10 cellular contexts compared by ENCODE assay signal in the genomic region with DNA sequence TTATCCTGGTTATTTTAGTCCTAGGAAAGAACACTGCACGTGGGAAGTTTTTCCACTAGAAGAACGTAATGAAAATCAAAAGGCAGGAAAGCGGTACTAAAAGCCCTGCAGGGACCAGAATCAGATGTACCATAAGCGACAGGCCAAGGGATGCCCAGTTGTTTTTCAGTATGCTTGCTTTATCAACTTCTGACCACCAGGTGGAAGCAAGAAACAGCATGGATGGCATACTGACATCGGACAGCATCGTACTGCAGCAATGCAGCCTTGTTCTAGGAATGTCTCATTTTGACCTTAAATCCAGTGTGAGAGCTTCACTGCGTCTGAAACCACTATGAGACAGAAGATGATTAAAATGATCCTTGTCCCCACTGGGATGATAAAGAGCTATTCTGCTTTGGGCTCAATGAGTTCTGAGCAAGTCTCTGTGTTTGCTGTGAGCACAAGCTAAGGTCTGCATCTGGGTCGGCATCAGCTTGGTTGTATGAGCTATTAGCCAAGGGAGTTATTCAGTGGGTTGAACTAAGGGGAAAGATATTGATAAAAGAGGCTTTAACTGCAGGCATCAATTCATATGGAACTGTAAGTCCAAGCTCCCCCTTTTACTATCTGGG. TPM values are rescaled to one million over a fixed set of nuclear protein-coding genes. Genes with fewer than 3 reads are reported as not detected.
DNase-seq lines count a peak whose midpoint lies in the region; ATAC-seq and TF ChIP-seq lines count a peak whose summit lies in the region.
"Had no signal": no experiment of that assay in that cellular context is flagged by ENCODE, and none has a peak within 500 bp of the region (broad histone marks: within the 10 kb centered on the region; RNA-seq: fewer than 3 reads in every experiment).

No MANE protein-coding gene starts in this region.

- peaks cover 16 to 44% of the 10 kb centered on the region in 2 experiments for H3K79me1 ChIP-seq in IMR-90 (ENCODE audit: low read depth in 1 of 2, low read length in 2 of 2)

- H3K9me3 Mint-ChIP-seq in activated naive CD4-positive, alpha-beta T cell treated with anti-CD3 and anti-CD28 coated beads, Interleukin-2, amount 50 U/mL, for 72 hours: no peaks in the 10 kb centered on the region
- H3K9me3 Mint-ChIP-seq: stimulated activated naive CD8-positive, alpha-beta T cell treated with anti-CD3 and anti-CD28 coated beads, Interleukin-15, Interleukin-2, amounts not matched to agents 100 ng/mL and 50 ng/mL, for 24 hours had no signal

- in situ Hi-C loops in Caki2 (cut with HindIII; ENCODE audit: low pct_unique_long_range_greater_than_20kb, low sequenced_read_pairs) (no loop called here), IMR-90 (cut with MboI; ENCODE audit: low sequenced_read_pairs) (no loop called here)

- TF ChIP-seq POLR2A in IMR-90 (IDR thresholded peaks at IDR 0.05; ENCODE audit: low read depth, low read length): 0 out of 2 replicates have a peak, but pooled peaks have one; percentile 43

- no peak overlapping the region for H3K27ac Mint-ChIP-seq in activated naive CD4-positive, alpha-beta T cell treated with anti-CD3 and anti-CD28 coated beads, Interleukin-2, amount 50 U/mL, for 72 hours
- H3K27ac Mint-ChIP-seq: stimulated activated naive CD8-positive, alpha-beta T cell treated with anti-CD3 and anti-CD28 coated beads, Interleukin-15, Interleukin-2, amounts not matched to agents 100 ng/mL and 50 ng/mL, for 24 hours had no signal

- peak; percentile 98 for TF ChIP-seq RAD21 in IMR-90 (IDR thresholded peaks at IDR 0.05; ENCODE audit: low read length)

- no peaks in the 10 kb centered on the region for H3K9me3 ChIP-seq in IMR-90 (ENCODE audit: control insufficient read depth, insufficient read depth, low read length)
- no peaks in the 10 kb centered on the region for H3K9me3 ChIP-seq in OCI-LY7 (ENCODE audit: low read length)
- no peaks in the 10 kb centered on the region for H3K9me3 ChIP-seq in parathyroid adenoma (ENCODE audit: control insufficient read depth, low read length)

- H3K9ac ChIP-seq in IMR-90 (ENCODE audit: low read depth, low read length) (peak overlapping the region; percentile 40), parathyroid adenoma (no peak overlapping the region)

- intact Hi-C loops in IMR-90 (cut with micrococcal nuclease) (loop anchor here (1.0 to 5.0 kb wide), 5 partner anchors 48 to 407 kb away; a partner anchor contains a TSS), OCI-LY7 (cut with micrococcal nuclease; ENCODE audit: unreplicated experiment) (loop anchor here (1.0 to 2.0 kb wide), 3 partner anchors 196 to 318 kb away; no protein-coding TSS in a partner anchor), head of caudate nucleus (cut with DNase I) (loop anchor here (2.0 kb wide), 1 partner anchor 318 kb away; no protein-coding TSS in a partner anchor)

- H3K79me2 ChIP-seq in OCI-LY7 (ENCODE audit: insufficient read depth, low read depth, low read length) (no peaks in the 10 kb centered on the region), parathyroid adenoma (no peaks in the 10 kb centered on the region)

- CTCF ChIA-PET in IMR-90 (lab: Yijun Ruan, JAX): interaction anchor here (0.8 to 2.5 kb wide), 16 partner anchors 10 to 318 kb away, joined by 3 to 11 read pairs (median 4); a partner anchor contains a TSS
- CTCF ChIA-PET in OCI-LY7 (lab: Charles Lee; ENCODE audit: unreplicated experiment): interaction anchor here (1.1 kb wide), 1 partner anchor 237 kb away, joined by 3 read pairs; no protein-coding TSS in a partner anchor

- peak overlapping the region; percentile 2 for H2AFZ ChIP-seq in IMR-90 (replicated peaks; ENCODE audit: low read length, poor library complexity)
- H2AFZ ChIP-seq in OCI-LY7 (ENCODE audit: low read length): no peak overlapping the region
- no peak overlapping the region for H2AFZ ChIP-seq in parathyroid adenoma

- peak overlapping the region; percentile 71 for H4K91ac ChIP-seq in IMR-90 (ENCODE audit: insufficient read depth, low read depth, low read length)

- peak overlapping the region; percentile 72 for H2AK5ac ChIP-seq in IMR-90 (ENCODE audit: low read depth, low read length)

- peak overlapping the region; percentile 91 for H2BK5ac ChIP-seq in IMR-90 (ENCODE audit: low read depth, low read length, poor library complexity, severe bottlenecking)

- ATAC-seq in GM19351 (IDR thresholded peaks at IDR 0.05; ENCODE audit: unreplicated experiment): peak; percentile 77
- peak; percentile 83 for ATAC-seq in IMR-90 (ENCODE audit: low read depth)
- ATAC-seq in activated naive CD4-positive, alpha-beta T cell treated with anti-CD3 and anti-CD28 coated beads, Interleukin-2, amount 50 U/mL, for 72 hours: peak; percentile 73 to 78
- no peak for ATAC-seq in HG03439 (IDR thresholded peaks at IDR 0.05; ENCODE audit: unreplicated experiment)

- peak overlapping the region; percentile 68; the same call in 1 of the 2 replicates for H3K27ac ChIP-seq in IMR-90 (ENCODE audit: insufficient read depth, low read length)
- no peak overlapping the region for H3K27ac ChIP-seq in OCI-LY7 (ENCODE audit: low read depth, low read length, poor library complexity, severe bottlenecking)
- H3K27ac ChIP-seq in parathyroid adenoma: no peak overlapping the region

- 9% methylated on average over 5 of the region's 8 CpGs; no CpG with 5 or more reads in 1 of the 2 experiments for WGBS in IMR-90 (ENCODE audit: extremely low coverage in 2 of 2, insufficient read length in 1 of 2), 2 experiments

- H2BK120ac ChIP-seq in IMR-90 (ENCODE audit: low read depth, low read length): peak overlapping the region; percentile 53

- H2BK15ac ChIP-seq in IMR-90 (ENCODE audit: low read depth, low read length): peak overlapping the region; percentile 10; the same call in 2 of the 3 replicates

- H4K8ac ChIP-seq in IMR-90 (ENCODE audit: low read depth in 2 of 2, low read length in 2 of 2): peak overlapping the region in 1 of 2 experiments; percentile 52; a peak in 2 of 4 replicates

- peak overlapping the region; percentile 78; the same call in 1 of the 2 replicates for H3K56ac ChIP-seq in IMR-90 (ENCODE audit: extremely low read depth, insufficient read depth, low read length)

- H2BK20ac ChIP-seq in IMR-90 (ENCODE audit: low read depth, low read length): peak overlapping the region; percentile 79

- H3K4ac ChIP-seq in IMR-90 (ENCODE audit: low read depth, low read length): peak overlapping the region; percentile 42

- peak overlapping the region; percentile 20; the same call in 1 of the 2 replicates for H3K14ac ChIP-seq in IMR-90 (replicated peaks; ENCODE audit: low read depth, low read length)

- dilution Hi-C loops in IMR-90 (cut with HindIII; ENCODE audit: low sequenced_read_pairs, unreplicated experiment): no loop called here

- H3K4me1 ChIP-seq in IMR-90 (ENCODE audit: control insufficient read depth, insufficient read depth, low read length) (peaks cover 26% of the 10 kb centered on the region), OCI-LY7 (ENCODE audit: insufficient read depth, low read length, poor library complexity, severe bottlenecking) (no peaks in the 10 kb centered on the region), parathyroid adenoma (no peaks in the 10 kb centered on the region)

- BruUV-seq in IMR-90 (replicated peaks; lab: Mats Ljungman, UMichigan) (no TSS peak), OCI-LY7 (replicated peaks; lab: Mats Ljungman, UMichigan) (no TSS peak)

- no peaks in the 10 kb centered on the region for H3K9me2 ChIP-seq in OCI-LY7 (ENCODE audit: insufficient read depth, low read length)

- H2AK9ac ChIP-seq in IMR-90 (replicated peaks; ENCODE audit: low read depth, low read length, poor library complexity): no peak overlapping the region

- H3K9me1 ChIP-seq in IMR-90 (ENCODE audit: insufficient read depth, low read length): peaks cover 11% of the 10 kb centered on the region

- H3K23ac ChIP-seq in IMR-90 (ENCODE audit: low read depth, low read length): peak overlapping the region; percentile 38; the same call in 1 of the 2 replicates

- H3K36me3 ChIP-seq in IMR-90 (ENCODE audit: control insufficient read depth, insufficient read depth, low read length) (no peaks in the 10 kb centered on the region), OCI-LY7 (ENCODE audit: insufficient read depth, low read length) (no peaks in the 10 kb centered on the region), parathyroid adenoma (ENCODE audit: control insufficient read depth, insufficient read depth, low read length) (no peaks in the 10 kb centered on the region)

- H4K5ac ChIP-seq in IMR-90 (ENCODE audit: low read depth, low read length): peak overlapping the region; percentile 29; the same call in 1 of the 2 replicates

- H3K4me3 ChIP-seq in IMR-90 (ENCODE audit: insufficient read depth, low read depth, low read length) (no peak overlapping the region), OCI-LY7 (ENCODE audit: low read depth, low read length, poor library complexity, severe bottlenecking) (no peak overlapping the region), parathyroid adenoma (ENCODE audit: low read depth, low read length) (no peak overlapping the region)

- no peaks in the 10 kb centered on the region for H4K20me1 ChIP-seq in IMR-90 (ENCODE audit: insufficient read depth, low read length)
- H4K20me1 ChIP-seq in OCI-LY7 (ENCODE audit: insufficient read depth, low read length): no peaks in the 10 kb centered on the region

- peak; percentile 80 for TF ChIP-seq CTCF in IMR-90 (conservative IDR thresholded peaks at IDR 0.05; ENCODE audit: low read depth, low read length)
- TF ChIP-seq CTCF in OCI-LY7 (conservative IDR thresholded peaks at IDR 0.05; ENCODE audit: low read length): peak; percentile 87
- peak; percentile 89 for TF ChIP-seq CTCF in parathyroid adenoma (IDR thresholded peaks at IDR 0.05)

- H3K27me3 ChIP-seq in IMR-90 (ENCODE audit: control insufficient read depth, insufficient read depth, low read length) (no peaks in the 10 kb centered on the region), parathyroid adenoma (ENCODE audit: control insufficient read depth, insufficient read depth, low read length) (no peaks in the 10 kb centered on the region)

- H3K36me3 Mint-ChIP-seq in activated naive CD4-positive, alpha-beta T cell treated with anti-CD3 and anti-CD28 coated beads, Interleukin-2, amount 50 U/mL, for 72 hours: no peaks in the 10 kb centered on the region

- peak overlapping the region; percentile 25 for H3K4me2 ChIP-seq in IMR-90 (ENCODE audit: low read depth, low read length)
- no peak overlapping the region for H3K4me2 ChIP-seq in OCI-LY7 (ENCODE audit: low read length)
- H3K4me2 ChIP-seq in parathyroid adenoma (ENCODE audit: low read length): no peak overlapping the region

- peak overlapping the region; percentile 53 for H3K18ac ChIP-seq in IMR-90 (ENCODE audit: low read depth, low read length)

- DNase-seq in Caki2 (ENCODE audit: low read depth) (peak; percentile 65), IMR-90 (peak; percentile 93), OCI-LY7 (ENCODE audit: low spot score) (peak; percentile 64), head of caudate nucleus (peak in 39 of 42 donors; percentile 12 to 85 (median 55))
- peak in 1 of 2 donors; percentile 40 for DNase-seq in activated naive CD4-positive, alpha-beta T cell treated with anti-CD3 and anti-CD28 coated beads, Interleukin-2, amount 50 U/mL, for 72 hours (ENCODE audit: low spot score in 2 of 2)

- POLR2A ChIA-PET in IMR-90 (lab: Charles Lee; ENCODE audit: unreplicated experiment) (interaction anchor here (0.7 kb wide), 1 partner anchor 173 kb away, joined by 4 read pairs; a partner anchor contains a TSS), OCI-LY7 (lab: Charles Lee) (interaction anchor here (0.6 to 1.0 kb wide), 5 partner anchors 20 to 458 kb away, joined by 3 read pairs; no protein-coding TSS in a partner anchor)

RNA-seq across cellular contexts. Expression of a gene that starts 54.3 kb away (rescaled TPM):
- 0.12 and 0.27 TPM in 2 replicates for total RNA-seq in Caki2 (2014; rRNA removed; shearing (Covaris generic); ENCODE audit: low replicate concordance)
- total RNA-seq in IMR-90 (2012; rRNA removed): 28.9 and 33.0 TPM in 2 replicates
- polyA plus RNA-seq in IMR-90 (2012; rRNA removed): 15.7 and 16.1 TPM in 2 replicates
- polyA plus RNA-seq in IMR-90 (2012; cell fraction: cytosol; rRNA removed): 5.7 and 7.2 TPM in 2 replicates
- 6.9 and 22.1 TPM in 2 replicates for polyA plus RNA-seq in IMR-90 (2012; cell fraction: nucleus; rRNA removed; ENCODE audit: low replicate concordance)
- 0.08 TPM in 1 of 2 replicates, not detected in the other for total RNA-seq in OCI-LY7 (2014; rRNA removed; shearing (Covaris generic))
- total RNA-seq in OCI-LY7 (2022): not detected in 2 replicates
- total RNA-seq in activated naive CD4-positive, alpha-beta T cell treated with anti-CD3 and anti-CD28 coated beads, Interleukin-2, amount 50 U/mL, for 72 hours: not detected
- total RNA-seq: activated CD8-positive, alpha-beta memory T cell treated with anti-CD3 and anti-CD28 coated beads for 36 hours had no signal

Comparison
In these comparisons a context has a peak if more than half of its experiments do, and no peak if none do; other contexts are left out.
1. RNA of a gene that starts 54.3 kb away (total RNA-seq): 28.9 to 33.0 TPM in IMR-90; 0.12 to 0.27 TPM in Caki2, 0.08 TPM in OCI-LY7 and not detected in activated naive CD4-positive, alpha-beta T cell treated with anti-CD3 and anti-CD28 coated beads, Interleukin-2, amount 50 U/mL, for 72 hours; every median in the first group is over 10 times any median in the second.
2. Peak in every context shown above with its lines, with median percentiles within 50 percentile points of each other: CTCF ChIP-seq.